22 cellular contexts compared by ENCODE assay signal in the genomic region with DNA sequence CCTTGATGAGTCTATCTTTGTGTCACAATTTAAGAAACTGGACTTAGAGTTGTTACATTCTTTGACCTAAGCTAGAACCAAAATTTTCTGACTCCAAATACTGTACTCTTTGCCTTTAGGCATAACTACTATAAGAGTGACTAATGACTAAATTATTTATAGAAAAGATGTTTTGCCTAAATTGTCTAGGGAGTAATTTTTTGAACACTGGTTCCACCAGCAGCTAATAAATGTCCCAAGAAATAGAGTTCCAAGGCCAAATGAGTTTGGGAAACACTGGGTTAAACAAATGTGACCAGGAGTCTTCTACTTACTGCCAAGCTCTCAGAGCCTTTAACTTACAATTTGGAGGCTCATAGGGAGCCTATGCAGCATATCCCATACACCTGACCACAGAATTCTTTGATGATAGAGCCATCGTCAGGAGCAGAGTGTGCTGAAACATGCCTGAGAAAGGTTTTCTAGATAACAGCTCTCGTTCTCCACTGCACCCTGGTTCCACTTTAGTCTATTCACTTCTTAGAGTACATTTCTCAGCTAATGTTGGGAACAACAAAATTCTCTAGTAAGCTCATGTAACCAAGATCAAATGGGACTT.
DNase-seq lines count a peak whose midpoint lies in the region; ATAC-seq, FAIRE-seq and TF ChIP-seq lines count a peak whose summit lies in the region.
"Had no signal": no experiment of that assay in that cellular context is flagged by ENCODE, and none has a peak within 500 bp of the region (broad histone marks: within the 10 kb centered on the region; RNA-seq: fewer than 3 reads in every experiment).

No MANE protein-coding gene starts in this region.

- H3K4me1 ChIP-seq in keratinocyte (ENCODE audit: control insufficient read depth, extremely low read depth, insufficient read depth, low read length): peaks cover 95% of the 10 kb centered on the region

- TF ChIP-seq CTCF in Calu3 (IDR thresholded peaks at IDR 0.05; ENCODE audit: unreplicated experiment) (no peak), keratinocyte (optimal IDR thresholded peaks at IDR 0.05 in 1 of 3, IDR thresholded peaks at IDR 0.05 in 1 of 3, conservative IDR thresholded peaks at IDR 0.05 in 1 of 3; ENCODE audit: extremely low read depth in 1 of 3, insufficient read depth in 2 of 3, low read length in 3 of 3) (no peak)

- peak overlapping the region; percentile 69 for H3K27ac Mint-ChIP-seq in Calu3 (ENCODE audit: unreplicated experiment)
- H3K27ac Mint-ChIP-seq in activated naive CD4-positive, alpha-beta T cell treated with anti-CD3 and anti-CD28 coated beads, Interleukin-2, amount 50 U/mL, for 72 hours: no peak overlapping the region
- H3K27ac Mint-ChIP-seq: activated CD8-positive, alpha-beta T cell treated with anti-CD3 and anti-CD28 coated beads, Interleukin-2, amount 10 ng/mL, durations not matched to agents 7 days and 5 days; activated naive CD4-positive, alpha-beta T cell treated with anti-CD3 and anti-CD28 coated beads, Interleukin-2, amount 50 U/mL, for 24 hours; activated T-cell treated with anti-CD3 and anti-CD28 coated beads, Interleukin-2, amount 50 U/mL, for 72 hours; CD4-positive, alpha-beta T cell; T-helper 2 cell treated with Interferon-gamma antibody and Interleukin-4, amounts not matched to agents 5 μg/mL and 100 μg/mL, for 36 hours had no signal

- H3K36me3 Mint-ChIP-seq in Calu3 (ENCODE audit: insufficient read depth, unreplicated experiment): peaks cover 4% of the 10 kb centered on the region
- no peaks in the 10 kb centered on the region for H3K36me3 Mint-ChIP-seq in activated naive CD4-positive, alpha-beta T cell treated with anti-CD3 and anti-CD28 coated beads, Interleukin-2, amount 50 U/mL, for 72 hours
- H3K36me3 Mint-ChIP-seq: activated naive CD4-positive, alpha-beta T cell treated with anti-CD3 and anti-CD28 coated beads, Interleukin-2, amount 50 U/mL, for 24 hours had no signal

- no peaks in the 10 kb centered on the region for H3K27me3 Mint-ChIP-seq in Calu3 (ENCODE audit: unreplicated experiment)
- H3K27me3 Mint-ChIP-seq: CD4-positive, alpha-beta T cell had no signal

- peak overlapping the region; percentile 78 for H3K27ac ChIP-seq in keratinocyte (ENCODE audit: control insufficient read depth, insufficient read depth, low read length)
- H3K27ac ChIP-seq: dorsolateral prefrontal cortex, neutrophil, SJSA1 had no signal

- peak overlapping the region; percentile 48 for H3K9ac ChIP-seq in keratinocyte (ENCODE audit: control insufficient read depth, extremely low read depth, insufficient read depth, low read length)

- dilution Hi-C loops in keratinocyte (cut with MboI; ENCODE audit: extremely low pct_ligation_motif_present, low sequenced_read_pairs): no loop called here

- peaks cover 12% of the 10 kb centered on the region for H3K79me2 ChIP-seq in keratinocyte (ENCODE audit: control insufficient read depth, insufficient read depth, low read length)

- peak; percentile 91 for FAIRE-seq in keratinocyte (lab: Jason Lieb, UNC)

- no peaks in the 10 kb centered on the region for H3K9me3 Mint-ChIP-seq in Calu3 (ENCODE audit: low read depth, unreplicated experiment)
- H3K9me3 Mint-ChIP-seq in activated naive CD4-positive, alpha-beta T cell treated with anti-CD3 and anti-CD28 coated beads, Interleukin-2, amount 50 U/mL, for 72 hours: peaks cover 0 to 9% of the 10 kb centered on the region in 2 donors
- H3K9me3 Mint-ChIP-seq: activated naive CD4-positive, alpha-beta T cell treated with anti-CD3 and anti-CD28 coated beads, Interleukin-2, amount 50 U/mL, for 24 hours; CD4-positive, alpha-beta T cell; T-helper 2 cell treated with Interferon-gamma antibody and Interleukin-4, amounts not matched to agents 5 μg/mL and 100 μg/mL, for 36 hours had no signal

- no peaks in the 10 kb centered on the region for H3K9me1 ChIP-seq in keratinocyte (ENCODE audit: control insufficient read depth, extremely low read depth, insufficient read depth, low read length)

- peak overlapping the region; percentile 22 for H3K4me2 ChIP-seq in keratinocyte (ENCODE audit: control insufficient read depth, extremely low read depth, insufficient read depth, low read depth, low read length)

- CTCF ChIA-PET in Calu3 (lab: Charles Lee): interaction anchor here (0.6 to 2.2 kb wide), 4 partner anchors 23 to 65 kb away, joined by 4 to 11 read pairs (median 8); no protein-coding TSS in a partner anchor

- no peak overlapping the region for H3K4me3 ChIP-seq in keratinocyte (ENCODE audit: control insufficient read depth in 2 of 3, extremely low read depth in 1 of 3, insufficient read depth in 2 of 3, low read depth in 1 of 3, low read length in 3 of 3)
- H3K4me3 ChIP-seq: dorsolateral prefrontal cortex, SJSA1 had no signal

- H3K4me3 Mint-ChIP-seq in Calu3 (ENCODE audit: low read depth, unreplicated experiment): no peak overlapping the region
- H3K4me3 Mint-ChIP-seq: activated CD8-positive, alpha-beta T cell treated with anti-CD3 and anti-CD28 coated beads, Interleukin-2, amount 10 ng/mL, durations not matched to agents 7 days and 5 days; activated naive CD4-positive, alpha-beta T cell treated with anti-CD3 and anti-CD28 coated beads, Interleukin-2, amount 50 U/mL, for 24 hours; activated T-cell treated with anti-CD3 and anti-CD28 coated beads, Interleukin-2, amount 50 U/mL, for 72 hours; CD4-positive, alpha-beta T cell; T-helper 2 cell treated with Interferon-gamma antibody and Interleukin-4, amounts not matched to agents 5 μg/mL and 100 μg/mL, for 36 hours had no signal

- H3K36me3 ChIP-seq in keratinocyte (ENCODE audit: control insufficient read depth in 2 of 2, extremely low read depth in 1 of 2, insufficient read depth in 2 of 2, low read length in 2 of 2): peaks cover 0 to 3% of the 10 kb centered on the region in 2 experiments
- H3K36me3 ChIP-seq: neutrophil had no signal

- no TSS peak for BruUV-seq in Calu3 (replicated peaks; lab: Mats Ljungman, UMichigan)

- intact Hi-C loops in Calu3 (cut with micrococcal nuclease; ENCODE audit: unreplicated experiment): no loop called here

- ATAC-seq in HG03025 (IDR thresholded peaks at IDR 0.05; ENCODE audit: low FRiP score, unreplicated experiment): no peak
- no peak for ATAC-seq in activated naive CD4-positive, alpha-beta T cell treated with anti-CD3 and anti-CD28 coated beads, Interleukin-2, amount 50 U/mL, for 72 hours
- ATAC-seq: activated CD8-positive, alpha-beta T cell treated with anti-CD3 and anti-CD28 coated beads, Interleukin-2, amount 10 ng/mL, durations not matched to agents 7 days and 5 days; activated T-cell treated with anti-CD3 and anti-CD28 coated beads, Interleukin-2, amount 50 U/mL, for 72 hours had no signal

- no peak overlapping the region for H2AFZ ChIP-seq in keratinocyte (ENCODE audit: control insufficient read depth, low read length)

- peaks cover 70% of the 10 kb centered on the region for H3K4me1 Mint-ChIP-seq in Calu3 (ENCODE audit: low read depth, unreplicated experiment)
- H3K4me1 Mint-ChIP-seq: activated naive CD4-positive, alpha-beta T cell treated with anti-CD3 and anti-CD28 coated beads, Interleukin-2, amount 50 U/mL, for 24 hours had no signal

- no peaks in the 10 kb centered on the region for H3K9me3 ChIP-seq in keratinocyte (ENCODE audit: control insufficient read depth, low read depth, low read length)
- H3K9me3 ChIP-seq: neutrophil, SJSA1 had no signal

- H3K27me3 ChIP-seq in keratinocyte (ENCODE audit: control insufficient read depth, extremely low read depth, insufficient read depth, low read length): no peaks in the 10 kb centered on the region
- H3K27me3 ChIP-seq: neutrophil, SJSA1 had no signal

- DNase-seq in Calu3 (no peak), LHCN-M2 (ENCODE audit: low read depth) (peak; percentile 42), astrocyte of the hippocampus (ENCODE audit: low read depth, low spot score) (peak; percentile 26), keratinocyte (ENCODE audit: low read depth, low spot score) (no peak), HK-2 (ENCODE audit: unreplicated experiment) (no peak), NCI-H774 (lab: John Stamatoyannopoulos, UW) (no peak)
- DNase-seq in activated naive CD4-positive, alpha-beta T cell treated with anti-CD3 and anti-CD28 coated beads, Interleukin-2, amount 50 U/mL, for 72 hours (ENCODE audit: low spot score in 2 of 2): no peak
- DNase-seq: activated CD8-positive, alpha-beta T cell treated with anti-CD3 and anti-CD28 coated beads, Interleukin-2, amount 10 ng/mL, durations not matched to agents 7 days and 5 days; activated T-cell treated with anti-CD3 and anti-CD28 coated beads, Interleukin-2, amount 50 U/mL, for 72 hours; CD4-positive, alpha-beta T cell; dorsolateral prefrontal cortex; NCI-H1092 treated with DMSO at 0.1 percent for 48 hours; NCI-H2107; NCI-H524 treated with DMSO at 0.1 percent for 48 hours; stimulated activated CD4-positive, alpha-beta T cell treated with anti-CD3 and anti-CD28 coated beads, Interleukin-12 subunit alpha, Interleukin-12 subunit beta, amount 100 ng/mL, for 4 hours; stimulated activated CD8-positive, alpha-beta memory T cell treated with anti-CD3 and anti-CD28 coated beads, Interleukin-4, amount 100 ng/mL, for 48 hours; substantia nigra had no signal

- H4K20me1 ChIP-seq in keratinocyte (ENCODE audit: control insufficient read depth, extremely low read depth, insufficient read depth, low read length): no peaks in the 10 kb centered on the region

Comparison
In these comparisons a context has a peak if more than half of its experiments do, and no peak if none do; other contexts are left out.
1. DNase-seq: peak in LHCN-M2 (single experiment) and astrocyte of the hippocampus (single experiment); none in Calu3 (single experiment), keratinocyte (single experiment), HK-2 (single experiment), NCI-H774 (single experiment) and activated naive CD4-positive, alpha-beta T cell treated with anti-CD3 and anti-CD28 coated beads, Interleukin-2, amount 50 U/mL, for 72 hours (0 of 2).